ENCODE assay signal across 9 cellular contexts in the genomic region with DNA sequence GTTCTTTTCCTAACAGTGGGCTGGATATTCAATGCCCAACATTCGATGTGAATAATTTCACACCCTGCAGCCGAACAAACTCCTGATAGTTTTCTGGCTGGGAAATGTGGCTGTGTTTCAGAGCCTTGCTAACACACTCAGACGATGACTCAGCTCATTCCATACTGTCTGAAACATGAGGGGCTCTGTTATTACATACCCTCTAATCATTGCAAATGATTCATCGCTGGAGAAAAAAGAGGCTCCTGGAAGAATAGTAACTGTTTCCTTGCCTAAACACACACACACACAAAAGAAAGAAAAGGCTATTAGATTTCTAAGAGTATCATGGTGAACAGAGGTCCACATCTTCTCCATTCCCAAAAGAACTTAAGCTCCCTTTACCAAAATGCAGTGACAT.
A peak's percentile ranks its signal among the peaks of the same experiment; 100 is the strongest.
DNase-seq lines count a peak whose midpoint lies in the region; FAIRE-seq and TF ChIP-seq lines count a peak whose summit lies in the region.
"Had no signal": no experiment of that assay in that cellular context is flagged by ENCODE, and none has a peak within 500 bp of the region (broad histone marks: within the 10 kb centered on the region; RNA-seq: fewer than 3 reads in every experiment).

No MANE protein-coding gene starts in this region.

- H3K27ac ChIP-seq in endothelial cell of umbilical vein (ENCODE audit: insufficient read depth, low read depth, low read length), result peak overlapping the region; percentile 97
- no peak overlapping the region for H3K27ac ChIP-seq in neural progenitor cell

- H3K79me2 ChIP-seq in endothelial cell of umbilical vein (ENCODE audit: control insufficient read depth, insufficient read depth, low read length), result no peaks in the 10 kb centered on the region
- no peaks in the 10 kb centered on the region for H3K79me2 ChIP-seq in neural progenitor cell (ENCODE audit: low read depth)

- H3K4me1 ChIP-seq in endothelial cell of umbilical vein (ENCODE audit: control insufficient read depth, extremely low read depth, insufficient read depth, low read length) (peaks cover 52% of the 10 kb centered on the region), neural progenitor cell (no peaks in the 10 kb centered on the region)

- H3K36me3 ChIP-seq in endothelial cell of umbilical vein (ENCODE audit: control insufficient read depth in 2 of 2, extremely low read depth in 1 of 2, insufficient read depth in 2 of 2, low read length in 2 of 2) (no peaks in the 10 kb centered on the region), neural progenitor cell (no peaks in the 10 kb centered on the region)

- FAIRE-seq in endothelial cell of umbilical vein (lab: Jason Lieb, UNC), result peak; percentile 92

- no peaks in the 10 kb centered on the region for H3K27me3 ChIP-seq in endothelial cell of umbilical vein (ENCODE audit: control insufficient read depth in 2 of 2, insufficient read depth in 2 of 2, low read length in 2 of 2)
- H3K27me3 ChIP-seq in neural progenitor cell, result no peaks in the 10 kb centered on the region

- H3K9me3 ChIP-seq in endothelial cell of umbilical vein (replicated peaks; ENCODE audit: control insufficient read depth, insufficient read depth, low read length), result no peaks in the 10 kb centered on the region
- no peaks in the 10 kb centered on the region for H3K9me3 ChIP-seq in neural progenitor cell (ENCODE audit: low read depth)

- no TSS peak for BruUV-seq in endothelial cell of umbilical vein (replicated peaks; lab: Mats Ljungman, UMichigan)

- DNase-seq in Daoy (ENCODE audit: low read depth), result peak; percentile 92
- DNase-seq in NCI-H460 (ENCODE audit: extremely low read depth, low read depth), result peak; percentile 41
- DNase-seq in endothelial cell of umbilical vein (ENCODE audit: low read depth, low spot score), result peak; percentile 95
- DNase-seq in neural progenitor cell (ENCODE audit: low spot score), result no peak
- no peak for DNase-seq in SKM-1 treated with dmso at 0.1 percent for 144 hours (lab: John Stamatoyannopoulos, UW; ENCODE audit: unreplicated experiment)
- no peak for DNase-seq in posterior vena cava (ENCODE audit: low spot score)
- DNase-seq in activated naive CD4-positive, alpha-beta T cell treated with anti-CD3 and anti-CD28 coated beads, Interleukin-2, amount 50 U/mL, for 16 hours, result no peak
- DNase-seq in NAMALWA (ENCODE audit: low spot score), result no peak
- DNase-seq: NCI-H82 had no signal

- dilution Hi-C loops in endothelial cell of umbilical vein (cut with MboI; ENCODE audit: extremely low pct_ligation_motif_present, low sequenced_read_pairs), result no loop called here

- intact Hi-C loops in endothelial cell of umbilical vein (cut with micrococcal nuclease) (loop anchor here (1.0 to 10.0 kb wide), 4 partner anchors 27 to 1518 kb away; a partner anchor contains a TSS), posterior vena cava (cut with DNase I) (loop anchor here in 1 of 2 donors (5.0 kb wide), 1 partner anchor 43 kb away; no protein-coding TSS in a partner anchor)

- H4K20me1 ChIP-seq in endothelial cell of umbilical vein (replicated peaks; ENCODE audit: control insufficient read depth, extremely low read depth, insufficient read depth, low read length) (no peaks in the 10 kb centered on the region), neural progenitor cell (ENCODE audit: low read depth) (no peaks in the 10 kb centered on the region)

- peaks cover 20% of the 10 kb centered on the region for H3K4me1 Mint-ChIP-seq in neural progenitor cell

- peak overlapping the region; percentile 63 for H3K27ac Mint-ChIP-seq in neural progenitor cell

- no peak for TF ChIP-seq CTCF in endothelial cell of umbilical vein (IDR thresholded peaks at IDR 0.05; ENCODE audit: extremely low read depth in 1 of 2, insufficient read depth in 1 of 2, low read depth in 1 of 2, low read length in 2 of 2)
- no peak for TF ChIP-seq CTCF in neural progenitor cell (IDR thresholded peaks at IDR 0.05)

- no peaks in the 10 kb centered on the region for H3K27me3 Mint-ChIP-seq in neural progenitor cell (ENCODE audit: insufficient read depth, low read depth)

- peak overlapping the region; percentile 86 for H3K9ac ChIP-seq in endothelial cell of umbilical vein (replicated peaks; ENCODE audit: extremely low read depth, insufficient read depth, low read length)
- no peak overlapping the region for H3K9ac ChIP-seq in neural progenitor cell

- H3K4me2 ChIP-seq in endothelial cell of umbilical vein (ENCODE audit: insufficient read depth, low read length), result peak overlapping the region; percentile 75
- H3K4me2 ChIP-seq in neural progenitor cell, result no peak overlapping the region

- POLR2A ChIA-PET in endothelial cell of umbilical vein (lab: Charles Lee), result interaction anchor here (1.6 kb wide), 1 partner anchor 109 kb away, joined by 3 read pairs; a partner anchor contains a TSS

- H3K4me3 Mint-ChIP-seq in neural progenitor cell, result no peak overlapping the region

- H3K9me1 ChIP-seq in endothelial cell of umbilical vein (replicated peaks; ENCODE audit: control insufficient read depth, extremely low read depth, insufficient read depth, low read length), result no peaks in the 10 kb centered on the region

- peaks cover 11% of the 10 kb centered on the region for H3K36me3 Mint-ChIP-seq in neural progenitor cell

- H3F3A ChIP-seq in neural progenitor cell (ENCODE audit: low read depth), result no peaks in the 10 kb centered on the region

- H2AFZ ChIP-seq in endothelial cell of umbilical vein (ENCODE audit: low read depth, low read length), result peak overlapping the region; percentile 83
- no peak overlapping the region for H2AFZ ChIP-seq in neural progenitor cell (replicated peaks)

- CTCF ChIA-PET in endothelial cell of umbilical vein (lab: Charles Lee), result interaction anchor here (0.8 to 3.4 kb wide), 8 partner anchors 8 to 263 kb away, joined by 3 to 20 read pairs (median 4); no protein-coding TSS in a partner anchor

- no peaks in the 10 kb centered on the region for H3K9me3 Mint-ChIP-seq in neural progenitor cell

- TF ChIP-seq POLR2A in endothelial cell of umbilical vein (IDR thresholded peaks at IDR 0.05; ENCODE audit: low read depth, low read length), result peak; percentile 43

- H3K4me3 ChIP-seq in endothelial cell of umbilical vein (replicated peaks in 1 of 3; ENCODE audit: insufficient read depth in 1 of 3, low read depth in 1 of 3, low read length in 3 of 3), result peak overlapping the region in 1 of 3 experiments; percentile 47
- H3K4me3 ChIP-seq in neural progenitor cell, result no peak overlapping the region

TF ChIP-seq in endothelial cell of umbilical vein, 7 proteins besides CTCF, POLR2A, EP300 and RAD21:
- TF ChIP-seq POLR2AphosphoS5 (IDR thresholded peaks at IDR 0.05; ENCODE audit: insufficient read depth, low read depth, low read length) (peak; percentile 65), GATA2 (IDR thresholded peaks at IDR 0.05; ENCODE audit: insufficient read depth, insufficient read length, low read depth, low read length) (no peak), MYC (IDR thresholded peaks at IDR 0.05; ENCODE audit: low read depth, low read length) (no peak), FOS (IDR thresholded peaks at IDR 0.05; ENCODE audit: borderline replicate concordance, insufficient read depth, low read length) (peak; percentile 99), JUN (IDR thresholded peaks at IDR 0.05; ENCODE audit: borderline replicate concordance, insufficient read depth, insufficient read length, low read depth) (peak; percentile 97)

Comparison
In these comparisons a context has a peak if more than half of its experiments do, and no peak if none do; other contexts are left out.
1. DNase-seq: peak in Daoy (single experiment), NCI-H460 (single experiment) and endothelial cell of umbilical vein (single experiment); none in neural progenitor cell (single experiment), SKM-1 treated with dmso at 0.1 percent for 144 hours (single experiment), posterior vena cava (single experiment), activated naive CD4-positive, alpha-beta T cell treated with anti-CD3 and anti-CD28 coated beads, Interleukin-2, amount 50 U/mL, for 16 hours (single experiment) and NAMALWA (single experiment).